Comparison of ENCODE assay signal across 12 cellular contexts in the genomic region with DNA sequence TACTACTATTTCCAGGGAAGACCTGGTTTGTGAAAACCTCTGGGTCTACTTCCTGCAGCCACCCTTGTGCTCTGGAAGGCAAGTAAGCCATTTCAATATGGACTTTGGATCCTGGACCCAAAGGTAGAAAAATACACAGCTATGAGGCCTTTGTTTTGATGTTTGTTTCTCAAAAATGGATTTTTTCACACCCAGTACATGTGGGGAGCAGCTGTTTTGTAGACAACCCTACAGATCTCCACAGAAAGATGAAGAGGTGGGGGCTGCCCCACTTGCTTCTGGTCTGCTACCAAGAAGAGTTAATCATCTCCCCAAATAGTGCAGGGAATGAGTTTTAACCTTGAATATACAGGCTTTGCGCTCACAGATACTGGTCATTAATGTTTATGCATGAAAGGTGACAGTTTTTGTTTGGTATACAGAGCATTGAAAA. TPM values are rescaled to one million over a fixed set of nuclear protein-coding genes. Genes with fewer than 3 reads are reported as not detected.
DNase-seq lines count a peak whose midpoint lies in the region; ATAC-seq and TF ChIP-seq lines count a peak whose summit lies in the region.
"Had no signal": no experiment of that assay in that cellular context is flagged by ENCODE, and none has a peak within 500 bp of the region (broad histone marks: within the 10 kb centered on the region; RNA-seq: fewer than 3 reads in every experiment).

No MANE protein-coding gene starts in this region.

- peak; percentile 47 for DNase-seq in activated CD8-positive, alpha-beta T cell treated with anti-CD3 and anti-CD28 coated beads for 36 hours
- no peak for DNase-seq in activated CD8-positive, alpha-beta T cell treated with anti-CD3 and anti-CD28 coated beads, Interleukin-2, amount 10 ng/mL, durations not matched to agents 7 days and 5 days
- DNase-seq in osteocyte (ENCODE audit: extremely low spot score, unreplicated experiment) (no peak), NCI-H1417 treated with DMSO at 0.1 percent for 48 hours (lab: John Stamatoyannopoulos, UW) (no peak), colonic mucosa (no peak), head of caudate nucleus (no peak)
- DNase-seq: heart left ventricle; NK-92 treated with Interleukin-12 subunit alpha and Interleukin-12 subunit beta, amount 100 ng/mL, for 24 hours had no signal

- H3K27me3 Mint-ChIP-seq in activated CD8-positive, alpha-beta T cell treated with anti-CD3 and anti-CD28 coated beads for 36 hours = no peaks in the 10 kb centered on the region
- H3K27me3 Mint-ChIP-seq in activated CD8-positive, alpha-beta T cell treated with anti-CD3 and anti-CD28 coated beads, Interleukin-2, amount 10 ng/mL, durations not matched to agents 7 days and 5 days (ENCODE audit: low read depth) = no peaks in the 10 kb centered on the region
- no peaks in the 10 kb centered on the region for H3K27me3 Mint-ChIP-seq in osteocyte (ENCODE audit: unreplicated experiment)
- H3K27me3 Mint-ChIP-seq: type B pancreatic cell had no signal

- no peaks in the 10 kb centered on the region for H3K9me3 Mint-ChIP-seq in activated CD8-positive, alpha-beta T cell treated with anti-CD3 and anti-CD28 coated beads for 36 hours
- H3K9me3 Mint-ChIP-seq in activated CD8-positive, alpha-beta T cell treated with anti-CD3 and anti-CD28 coated beads, Interleukin-2, amount 10 ng/mL, durations not matched to agents 7 days and 5 days (ENCODE audit: insufficient read depth) = no peaks in the 10 kb centered on the region
- no peaks in the 10 kb centered on the region for H3K9me3 Mint-ChIP-seq in osteocyte (ENCODE audit: unreplicated experiment)

- H3K27ac ChIP-seq in colonic mucosa = no peak overlapping the region
- H3K27ac ChIP-seq: cardiac muscle cell, heart left ventricle had no signal

- no peak overlapping the region for H3K27ac Mint-ChIP-seq in activated CD8-positive, alpha-beta T cell treated with anti-CD3 and anti-CD28 coated beads for 36 hours
- no peak overlapping the region for H3K27ac Mint-ChIP-seq in activated CD8-positive, alpha-beta T cell treated with anti-CD3 and anti-CD28 coated beads, Interleukin-2, amount 10 ng/mL, durations not matched to agents 7 days and 5 days
- peak overlapping the region; percentile 24 for H3K27ac Mint-ChIP-seq in osteocyte (ENCODE audit: unreplicated experiment)
- H3K27ac Mint-ChIP-seq: type B pancreatic cell had no signal

- H3K4me1 Mint-ChIP-seq in activated CD8-positive, alpha-beta T cell treated with anti-CD3 and anti-CD28 coated beads for 36 hours (ENCODE audit: low read depth) = peaks cover 11% of the 10 kb centered on the region
- peaks cover 2% of the 10 kb centered on the region for H3K4me1 Mint-ChIP-seq in activated CD8-positive, alpha-beta T cell treated with anti-CD3 and anti-CD28 coated beads, Interleukin-2, amount 10 ng/mL, durations not matched to agents 7 days and 5 days (ENCODE audit: low read depth)
- H3K4me1 Mint-ChIP-seq in osteocyte (ENCODE audit: unreplicated experiment) = peaks cover 42% of the 10 kb centered on the region

- no peak overlapping the region for H3K9ac ChIP-seq in colonic mucosa (ENCODE audit: low read depth in 2 of 2, low read length in 2 of 2)

- POLR2A ChIA-PET in activated CD8-positive, alpha-beta T cell treated with anti-CD3 and anti-CD28 coated beads for 36 hours (lab: Charles Lee) = interaction anchor here (1.3 kb wide), 1 partner anchor 18 kb away, joined by 3 read pairs; no protein-coding TSS in a partner anchor
- POLR2A ChIA-PET in activated CD8-positive, alpha-beta T cell treated with anti-CD3 and anti-CD28 coated beads, Interleukin-2, amount 10 ng/mL, durations not matched to agents 7 days and 5 days (lab: Charles Lee) = no interaction called here

- CTCF ChIA-PET in activated CD8-positive, alpha-beta T cell treated with anti-CD3 and anti-CD28 coated beads for 36 hours (lab: Charles Lee) = interaction anchor here (0.7 to 1.4 kb wide), 2 partner anchors 26 to 101 kb away, joined by 3 read pairs; no protein-coding TSS in a partner anchor
- CTCF ChIA-PET in activated CD8-positive, alpha-beta T cell treated with anti-CD3 and anti-CD28 coated beads, Interleukin-2, amount 10 ng/mL, durations not matched to agents 7 days and 5 days (lab: Charles Lee) = no interaction called here

- no peaks in the 10 kb centered on the region for H3K36me3 ChIP-seq in colonic mucosa
- H3K36me3 ChIP-seq: cardiac muscle cell, heart left ventricle had no signal

- intact Hi-C loops in activated CD8-positive, alpha-beta T cell treated with anti-CD3 and anti-CD28 coated beads for 36 hours (cut with micrococcal nuclease) = no loop called here
- intact Hi-C loops in colonic mucosa (cut with DNase I) = no loop called here
- intact Hi-C loops in head of caudate nucleus (cut with DNase I) = no loop called here

- no peaks in the 10 kb centered on the region for H3K4me1 ChIP-seq in colonic mucosa

- no peak for TF ChIP-seq CTCF in activated CD8-positive, alpha-beta T cell treated with anti-CD3 and anti-CD28 coated beads for 36 hours (IDR thresholded peaks at IDR 0.05)
- TF ChIP-seq CTCF in osteocyte (IDR thresholded peaks at IDR 0.05) = no peak
- no peak for TF ChIP-seq CTCF in colonic mucosa (IDR thresholded peaks at IDR 0.05)

- ATAC-seq in activated CD8-positive, alpha-beta T cell treated with anti-CD3 and anti-CD28 coated beads for 36 hours = peak; percentile 70
- ATAC-seq in activated CD8-positive, alpha-beta T cell treated with anti-CD3 and anti-CD28 coated beads, Interleukin-2, amount 10 ng/mL, durations not matched to agents 7 days and 5 days = no peak
- peak; percentile 72 for ATAC-seq in GM21737 (IDR thresholded peaks at IDR 0.05; ENCODE audit: unreplicated experiment)
- ATAC-seq in HG03354 (IDR thresholded peaks at IDR 0.05; ENCODE audit: poor library complexity, severe bottlenecking, unreplicated experiment) = peak; percentile 75
- ATAC-seq: heart left ventricle had no signal

- H3K4me3 Mint-ChIP-seq in activated CD8-positive, alpha-beta T cell treated with anti-CD3 and anti-CD28 coated beads for 36 hours = no peak overlapping the region
- H3K4me3 Mint-ChIP-seq in activated CD8-positive, alpha-beta T cell treated with anti-CD3 and anti-CD28 coated beads, Interleukin-2, amount 10 ng/mL, durations not matched to agents 7 days and 5 days = no peak overlapping the region
- H3K4me3 Mint-ChIP-seq in osteocyte (ENCODE audit: unreplicated experiment) = no peak overlapping the region
- H3K4me3 Mint-ChIP-seq: type B pancreatic cell had no signal

- no peaks in the 10 kb centered on the region for H3K27me3 ChIP-seq in colonic mucosa
- H3K27me3 ChIP-seq: cardiac muscle cell, heart left ventricle had no signal

- no peaks in the 10 kb centered on the region for H3K36me3 Mint-ChIP-seq in activated CD8-positive, alpha-beta T cell treated with anti-CD3 and anti-CD28 coated beads for 36 hours (ENCODE audit: low read depth)
- no peaks in the 10 kb centered on the region for H3K36me3 Mint-ChIP-seq in activated CD8-positive, alpha-beta T cell treated with anti-CD3 and anti-CD28 coated beads, Interleukin-2, amount 10 ng/mL, durations not matched to agents 7 days and 5 days (ENCODE audit: low read depth)
- no peaks in the 10 kb centered on the region for H3K36me3 Mint-ChIP-seq in osteocyte (ENCODE audit: unreplicated experiment)

- H3K4me3 ChIP-seq in colonic mucosa = no peak overlapping the region
- H3K4me3 ChIP-seq: cardiac muscle cell, heart left ventricle had no signal

- no peaks in the 10 kb centered on the region for H3K9me3 ChIP-seq in colonic mucosa
- H3K9me3 ChIP-seq: heart left ventricle had no signal

RNA-seq across cellular contexts. Expression of a gene that starts 29.2 kb away (rescaled TPM):
- 10 to 100 TPM; 12.0 to 12.2 TPM for total RNA-seq in activated CD8-positive, alpha-beta T cell treated with anti-CD3 and anti-CD28 coated beads for 36 hours
- total RNA-seq in activated CD8-positive, alpha-beta T cell treated with anti-CD3 and anti-CD28 coated beads, Interleukin-2, amount 10 ng/mL, durations not matched to agents 7 days and 5 days = 10 to 100 TPM; 13.5 to 14.3 TPM
- 18.0 and 18.2 TPM in 2 replicates for total RNA-seq in osteocyte
- total RNA-seq in colonic mucosa = 10 to 100 TPM in 1 of 2 donors, 1 to 10 TPM in 1; 8.5 to 11.8 TPM
